In genomic region chr1:151511636-151512215, GRCh38 we compare ENCODE assay signal across 7 cellular contexts.
DNase-seq lines count a peak whose midpoint lies in the region; ATAC-seq and TF ChIP-seq lines count a peak whose summit lies in the region.

No MANE protein-coding gene starts in this region.

- H3K27ac ChIP-seq in skin epidermis: peak overlapping the region in 10 of 21 experiments; percentile 5 to 75 (median 38)

- no peaks in the 10 kb centered on the region for H3K9me3 ChIP-seq in iPS-18c (ENCODE audit: control insufficient read depth, insufficient read depth, low read length)

- in situ Hi-C loops in GM13977 (cut with MboI; ENCODE audit: low pct_unique_long_range_greater_than_20kb, low sequenced_read_pairs, unreplicated experiment) (no loop called here), astrocyte of the spinal cord (cut with HindIII; ENCODE audit: low sequenced_read_pairs) (no loop called here)

- H3K4me3 ChIP-seq in astrocyte of the spinal cord (ENCODE audit: low read depth, low read length) (peak overlapping the region; percentile 45), iPS-18c (ENCODE audit: insufficient read depth, low read depth, low read length) (peak overlapping the region; percentile 56), skin epidermis (peak overlapping the region; percentile 46 to 68 (median 55))

- no peak for TF ChIP-seq CTCF in GM13977 (IDR thresholded peaks at IDR 0.05; ENCODE audit: extremely low read depth, insufficient read depth, missing control alignments)
- no peak for TF ChIP-seq CTCF in astrocyte of the spinal cord (IDR thresholded peaks at IDR 0.05; ENCODE audit: low read depth, low read length)

- DNase-seq in GM13977 (ENCODE audit: low spot score): peak; percentile 40
- peak; percentile 76 for DNase-seq in RPMI8226
- no peak for DNase-seq in astrocyte of the spinal cord (ENCODE audit: low read depth, low spot score)

- ATAC-seq in HG03432 (IDR thresholded peaks at IDR 0.05; ENCODE audit: unreplicated experiment) (peak; percentile 13), GM18868 (IDR thresholded peaks at IDR 0.05; ENCODE audit: unreplicated experiment) (no peak)
